Comparison of ENCODE assay signal across 8 cellular contexts in the genomic region with DNA sequence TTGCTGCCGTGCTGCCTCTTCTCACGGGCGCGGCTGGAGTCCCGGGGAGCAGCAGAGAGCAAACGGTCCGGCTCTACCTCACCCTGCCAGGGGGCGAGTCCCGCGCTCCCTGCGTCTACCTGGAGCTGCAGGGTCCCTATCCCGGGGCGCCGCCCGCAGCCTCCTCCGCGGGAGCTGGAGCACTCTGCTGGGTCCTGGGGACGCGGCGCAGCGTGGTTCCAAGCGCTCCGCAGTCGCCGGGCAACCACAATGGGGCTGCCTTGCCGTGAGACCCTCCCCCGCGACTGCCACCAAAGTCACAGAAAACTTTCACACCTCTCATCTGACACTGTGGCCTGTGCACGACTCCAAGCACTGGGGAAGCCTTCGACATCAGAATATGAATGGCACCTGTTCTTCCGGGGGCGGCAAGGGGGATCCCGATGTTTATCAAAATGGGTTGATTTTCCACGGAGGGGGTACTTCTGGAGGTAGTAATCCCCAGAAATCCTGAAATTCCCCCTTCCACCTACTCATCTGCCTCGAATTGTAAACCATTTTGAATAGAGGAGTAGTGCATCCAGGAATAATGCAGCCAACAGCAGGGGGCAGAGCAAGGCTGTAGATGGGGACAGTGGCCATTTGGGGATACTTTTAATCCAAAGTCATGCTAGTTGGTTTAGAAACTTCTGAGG. TPM values are rescaled to one million over a fixed set of nuclear protein-coding genes. Genes with fewer than 3 reads are reported as not detected.
DNase-seq lines count a peak whose midpoint lies in the region; ATAC-seq and TF ChIP-seq lines count a peak whose summit lies in the region.

A gene (minus strand): TSS at position 186 of the 674 bp plus-strand sequence. CDS start 17,542 bp downstream, outside the sequence.

- intact Hi-C loops in Calu3 (cut with micrococcal nuclease; ENCODE audit: unreplicated experiment) (loop anchor here (2.0 kb wide), 1 partner anchor 53 kb away; no protein-coding TSS in a partner anchor), mammary epithelial cell (cut with micrococcal nuclease) (loop anchor here (1.0 kb wide), 7 partner anchors 52 to 613 kb away; no protein-coding TSS in a partner anchor)

- H4K20me1 ChIP-seq in OCI-LY3 (ENCODE audit: insufficient read depth, low read length) (no peaks in the 10 kb centered on the region), mammary epithelial cell (ENCODE audit: insufficient read depth, low read length) (no peaks in the 10 kb centered on the region)

- H3K27me3 ChIP-seq in OCI-LY3 (ENCODE audit: low read depth, low read length): no peaks in the 10 kb centered on the region
- no peaks in the 10 kb centered on the region for H3K27me3 ChIP-seq in mammary epithelial cell (ENCODE audit: insufficient read depth, low read length)

- peak; percentile 25 for TF ChIP-seq CTCF in Calu3 (IDR thresholded peaks at IDR 0.05; ENCODE audit: unreplicated experiment)
- peak; percentile 84 for TF ChIP-seq CTCF in OCI-LY3 (IDR thresholded peaks at IDR 0.05; ENCODE audit: low read depth, low read length)
- TF ChIP-seq CTCF in mammary epithelial cell (conservative IDR thresholded peaks at IDR 0.05 in 1 of 2, IDR thresholded peaks at IDR 0.05 in 1 of 2; ENCODE audit: extremely low read depth in 1 of 2, insufficient read depth in 1 of 2, low read depth in 1 of 2, low read length in 2 of 2): peak; percentile 88 to 90

- H3K4me1 Mint-ChIP-seq in Calu3 (ENCODE audit: low read depth, unreplicated experiment): no peaks in the 10 kb centered on the region

- H3K4me3 ChIP-seq in OCI-LY3 (ENCODE audit: low read length) (peak within 1 kb of the TSS; percentile 76), mammary epithelial cell (replicated peaks in 1 of 3; ENCODE audit: insufficient read depth in 1 of 3, low read depth in 2 of 3, low read length in 3 of 3) (peak within 1 kb of the TSS; percentile 51 to 64 (median 53))

- H3K9me3 ChIP-seq in OCI-LY3 (ENCODE audit: insufficient read depth, low read length) (peaks cover 20% of the 10 kb centered on the region; the same call in 1 of the 2 replicates), mammary epithelial cell (replicated peaks; ENCODE audit: insufficient read depth, low read length) (no peaks in the 10 kb centered on the region)

- DNase-seq in Calu3: peak; percentile 32
- DNase-seq in mammary epithelial cell: peak; percentile 67
- DNase-seq in islet precursor cell: peak; percentile 70
- peak; percentile 39 to 59 for DNase-seq in stimulated activated CD4-positive, alpha-beta T cell treated with anti-CD3 and anti-CD28 coated beads, Interleukin-2, amount 100 ng/mL, for 24 hours
- no peak for DNase-seq in NCI-H1048 (lab: John Stamatoyannopoulos, UW)

- CTCF ChIA-PET in Calu3 (lab: Charles Lee) (no interaction called here), mammary epithelial cell (lab: Charles Lee; ENCODE audit: low non-redundant PET) (no interaction called here)

- no peaks in the 10 kb centered on the region for H3K36me3 Mint-ChIP-seq in Calu3 (ENCODE audit: insufficient read depth, unreplicated experiment)

- no peak within 1 kb of the TSS for H3K27ac Mint-ChIP-seq in Calu3 (ENCODE audit: unreplicated experiment)

- WGBS in mammary epithelial cell (ENCODE audit: low coverage, missing lambda C conversion rate): 9% methylated on average over 9 of the region's 35 CpGs

- H2AFZ ChIP-seq in OCI-LY3 (ENCODE audit: low read depth, low read length) (no peak within 1 kb of the TSS), mammary epithelial cell (ENCODE audit: low read depth, low read length) (peak within 1 kb of the TSS; percentile 94)

- H3K79me2 ChIP-seq in OCI-LY3 (ENCODE audit: low read length): no peaks in the 10 kb centered on the region
- no peaks in the 10 kb centered on the region for H3K79me2 ChIP-seq in mammary epithelial cell (ENCODE audit: insufficient read depth, low read length)

- BruUV-seq in Calu3 (replicated peaks; lab: Mats Ljungman, UMichigan) (no TSS peak), mammary epithelial cell (replicated peaks; lab: Mats Ljungman, UMichigan) (no TSS peak)

- no peaks in the 10 kb centered on the region for H3K9me3 Mint-ChIP-seq in Calu3 (ENCODE audit: low read depth, unreplicated experiment)

- H3K4me3 Mint-ChIP-seq in Calu3 (ENCODE audit: low read depth, unreplicated experiment): no peak within 1 kb of the TSS

- ATAC-seq in GM19455 (IDR thresholded peaks at IDR 0.05; ENCODE audit: unreplicated experiment) (peak; percentile 45), HG03520 (IDR thresholded peaks at IDR 0.05; ENCODE audit: unreplicated experiment) (peak; percentile 28)

- H3K4me2 ChIP-seq in OCI-LY3 (ENCODE audit: low read length): peak within 1 kb of the TSS; percentile 80
- H3K4me2 ChIP-seq in mammary epithelial cell (ENCODE audit: insufficient read depth, low read depth, low read length): peak within 1 kb of the TSS; percentile 100

- peak within 1 kb of the TSS; percentile 92 for H3K9ac ChIP-seq in OCI-LY3 (ENCODE audit: low read length)
- H3K9ac ChIP-seq in mammary epithelial cell (ENCODE audit: insufficient read depth, low read length): peak within 1 kb of the TSS; percentile 68

- H3K27ac ChIP-seq in OCI-LY3 (ENCODE audit: low read length) (peak within 1 kb of the TSS; percentile 97), mammary epithelial cell (ENCODE audit: insufficient read depth, low read depth, low read length) (peak within 1 kb of the TSS; percentile 55)

- H3K4me1 ChIP-seq in OCI-LY3 (ENCODE audit: low read length) (peaks cover 68% of the 10 kb centered on the region), mammary epithelial cell (ENCODE audit: insufficient read depth, low read length) (peaks cover 39% of the 10 kb centered on the region)

- dilution Hi-C loops in mammary epithelial cell (cut with HindIII; ENCODE audit: low sequenced_read_pairs): no loop called here

- H3K36me3 ChIP-seq in OCI-LY3 (replicated peaks; ENCODE audit: low read depth, low read length) (peaks cover 19% of the 10 kb centered on the region), mammary epithelial cell (ENCODE audit: insufficient read depth, low read length) (no peaks in the 10 kb centered on the region)

- in situ Hi-C loops in mammary epithelial cell (cut with MboI; ENCODE audit: low sequenced_read_pairs in 2 of 2): loop anchor here (5.0 kb wide), 1 partner anchor 51 kb away; no protein-coding TSS in a partner anchor

- H3K27me3 Mint-ChIP-seq in Calu3 (ENCODE audit: unreplicated experiment): peaks cover 39% of the 10 kb centered on the region

RNA-seq across cellular contexts. Expression of the gene that starts here (rescaled TPM):
- total RNA-seq in Calu3 (2022) (not detected in 2 replicates), mammary epithelial cell (not detected)
- not detected for polyA plus RNA-seq in mammary epithelial cell
- polyA minus RNA-seq in mammary epithelial cell: not detected

Comparison
In these comparisons a context has a peak if more than half of its experiments do, and no peak if none do; other contexts are left out.
1. Peak in DNase-seq in Calu3; RNA of the gene not detected or under 1 TPM.
2. Peak in DNase-seq, H3K4me3 ChIP-seq, H3K27ac ChIP-seq, H3K9ac ChIP-seq and H3K4me2 ChIP-seq in mammary epithelial cell; RNA of the gene not detected or under 1 TPM.
3. CTCF ChIP-seq: peak in every context shown above with its lines; median percentile 89 in mammary epithelial cell; 84 in OCI-LY3; 25 in Calu3.